19 cellular contexts compared by ENCODE assay signal in the genomic region with DNA sequence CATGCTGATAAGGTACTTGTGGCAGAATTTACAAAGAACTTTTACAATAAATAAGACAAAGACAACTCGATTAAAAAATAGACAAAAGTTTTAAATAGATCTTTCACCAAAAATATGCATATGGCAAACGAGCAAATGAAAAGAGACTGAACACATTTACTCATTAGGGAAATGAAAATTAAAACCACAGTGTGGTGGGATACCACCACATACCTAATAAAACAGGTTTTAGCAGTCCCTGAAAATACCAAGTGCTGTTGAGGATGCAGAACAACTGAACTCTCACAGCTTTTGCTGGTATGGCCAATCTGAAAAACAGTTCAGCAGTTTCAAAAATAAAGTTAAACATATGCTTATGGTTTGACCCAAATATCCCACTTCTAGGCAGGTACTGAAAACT.
DNase-seq lines count a peak whose midpoint lies in the region; ATAC-seq lines count a peak whose summit lies in the region.
"Had no signal": no experiment of that assay in that cellular context is flagged by ENCODE, and none has a peak within 500 bp of the region (broad histone marks: within the 10 kb centered on the region; RNA-seq: fewer than 3 reads in every experiment).

No MANE protein-coding gene starts in this region.

- H3K9ac ChIP-seq in SK-N-MC (ENCODE audit: insufficient read length), result no peak overlapping the region
- H3K9ac ChIP-seq: BLaER1 treated with 17β-estradiol and CSF1 and Interleukin-3, amounts not matched to agents 10 nM and 100 nM had no signal

- 0 out of 2 replicates have a peak, but pooled peaks cover 6% of the 10 kb centered on the region for H3K9me3 ChIP-seq in SK-N-MC (ENCODE audit: low read depth, low read length)
- H3K9me3 ChIP-seq: A549, BE2C, HAP-1 had no signal

- ATAC-seq in stimulated activated naive CD8-positive, alpha-beta T cell treated with anti-CD3 and anti-CD28 coated beads, Interleukin-15, amount 100 ng/mL, for 72 hours, result peak; percentile 50
- ATAC-seq in stimulated activated naive CD8-positive, alpha-beta T cell treated with anti-CD3 and anti-CD28 coated beads, Interleukin-15, Interleukin-2, amounts not matched to agents 100 U/mL and 50 U/mL, for 24 hours, result no peak
- peak; percentile 66 to 68 for ATAC-seq in stimulated activated naive B cell treated with anti-CD40 and anti-IgM and Interleukin-4, amounts not matched to agents 10 μg/mL and 1 μg/mL and 100 μg/mL, for 72 hours (replicated peaks)
- ATAC-seq: A549 had no signal

- no peak overlapping the region for H3K4me3 ChIP-seq in SK-N-MC
- H3K4me3 ChIP-seq: A549; BLaER1 treated with 17β-estradiol and CSF1 and Interleukin-3, amounts not matched to agents 10 nM and 100 nM; HAP-1 had no signal

- peak overlapping the region; percentile 57; the same call in 1 of the 2 replicates for H3K27ac ChIP-seq in SK-N-MC
- H3K27ac ChIP-seq: A549; BLaER1 treated with 17β-estradiol and CSF1 and Interleukin-3, amounts not matched to agents 10 nM and 100 nM had no signal

- no peak overlapping the region for H3K27ac Mint-ChIP-seq in stimulated activated naive CD8-positive, alpha-beta T cell treated with anti-CD3 and anti-CD28 coated beads, Interleukin-15, amount 100 ng/mL, for 72 hours
- H3K27ac Mint-ChIP-seq in stimulated activated naive B cell treated with anti-CD40 and anti-IgM and Interleukin-4, amounts not matched to agents 10 μg/mL and 1 μg/mL and 100 μg/mL, for 72 hours, result no peak overlapping the region
- H3K27ac Mint-ChIP-seq: CD14-positive monocyte; CD4-positive, alpha-beta T cell; CD8-positive, alpha-beta memory T cell had no signal

- no peak for DNase-seq in stimulated activated naive CD8-positive, alpha-beta T cell treated with anti-CD3 and anti-CD28 coated beads, Interleukin-15, amount 100 ng/mL, for 72 hours
- no peak for DNase-seq in stimulated activated naive CD8-positive, alpha-beta T cell treated with anti-CD3 and anti-CD28 coated beads, Interleukin-15, Interleukin-2, amounts not matched to agents 100 U/mL and 50 U/mL, for 24 hours
- DNase-seq in SK-N-MC (ENCODE audit: low read depth, low spot score) (no peak), HCEC 1CT (no peak), NCI-H1417 treated with DMSO at 0.1 percent for 48 hours (lab: John Stamatoyannopoulos, UW) (no peak)
- no peak for DNase-seq in stimulated activated naive B cell treated with anti-CD40 and anti-IgM and Interleukin-4, amounts not matched to agents 10 μg/mL and 1 μg/mL and 100 μg/mL, for 72 hours
- DNase-seq: 8988T; ACHN; AML-193; BE2C; CD4-positive, alpha-beta T cell; CD8-positive, alpha-beta memory T cell; DMS 273 treated with DMSO at 0.1 percent for 48 hours; DND-41; GOT3 had no signal

- H3K27me3 Mint-ChIP-seq in stimulated activated naive CD8-positive, alpha-beta T cell treated with anti-CD3 and anti-CD28 coated beads, Interleukin-15, amount 100 ng/mL, for 72 hours, result peaks cover 8% of the 10 kb centered on the region
- H3K27me3 Mint-ChIP-seq in stimulated activated naive B cell treated with anti-CD40 and anti-IgM and Interleukin-4, amounts not matched to agents 10 μg/mL and 1 μg/mL and 100 μg/mL, for 72 hours, result no peaks in the 10 kb centered on the region
- H3K27me3 Mint-ChIP-seq: CD4-positive, alpha-beta T cell; CD8-positive, alpha-beta memory T cell had no signal

- H3K4me3 Mint-ChIP-seq in stimulated activated naive CD8-positive, alpha-beta T cell treated with anti-CD3 and anti-CD28 coated beads, Interleukin-15, amount 100 ng/mL, for 72 hours, result no peak overlapping the region
- no peak overlapping the region for H3K4me3 Mint-ChIP-seq in stimulated activated naive B cell treated with anti-CD40 and anti-IgM and Interleukin-4, amounts not matched to agents 10 μg/mL and 1 μg/mL and 100 μg/mL, for 72 hours
- H3K4me3 Mint-ChIP-seq: CD4-positive, alpha-beta T cell; CD8-positive, alpha-beta memory T cell had no signal

- no peaks in the 10 kb centered on the region for H3K36me3 ChIP-seq in SK-N-MC (ENCODE audit: insufficient read depth, low read length)
- H3K36me3 ChIP-seq: BE2C; BLaER1 treated with 17β-estradiol and CSF1 and Interleukin-3, amounts not matched to agents 10 nM and 100 nM; HAP-1 had no signal

- H3K4me1 Mint-ChIP-seq in stimulated activated naive CD8-positive, alpha-beta T cell treated with anti-CD3 and anti-CD28 coated beads, Interleukin-15, amount 100 ng/mL, for 72 hours, result peaks cover 2% of the 10 kb centered on the region
- peaks cover 3 to 13% of the 10 kb centered on the region in 2 donors for H3K4me1 Mint-ChIP-seq in stimulated activated naive B cell treated with anti-CD40 and anti-IgM and Interleukin-4, amounts not matched to agents 10 μg/mL and 1 μg/mL and 100 μg/mL, for 72 hours

- no peaks in the 10 kb centered on the region for H3K36me3 Mint-ChIP-seq in stimulated activated naive B cell treated with anti-CD40 and anti-IgM and Interleukin-4, amounts not matched to agents 10 μg/mL and 1 μg/mL and 100 μg/mL, for 72 hours
- H3K36me3 Mint-ChIP-seq: CD14-positive monocyte; CD8-positive, alpha-beta memory T cell had no signal

- H3K9me3 Mint-ChIP-seq in stimulated activated naive CD8-positive, alpha-beta T cell treated with anti-CD3 and anti-CD28 coated beads, Interleukin-15, amount 100 ng/mL, for 72 hours, result no peaks in the 10 kb centered on the region
- H3K9me3 Mint-ChIP-seq in stimulated activated naive B cell treated with anti-CD40 and anti-IgM and Interleukin-4, amounts not matched to agents 10 μg/mL and 1 μg/mL and 100 μg/mL, for 72 hours, result peaks cover 0 to 2% of the 10 kb centered on the region in 2 donors
- H3K9me3 Mint-ChIP-seq: CD4-positive, alpha-beta T cell had no signal
